8 cellular contexts compared by ENCODE assay signal in genomic region chr17:16215965-16216316, GRCh38. TPM values are rescaled to one million over a fixed set of nuclear protein-coding genes. Genes with fewer than 3 reads are reported as not detected.
DNase-seq lines count a peak whose midpoint lies in the region; ATAC-seq and TF ChIP-seq lines count a peak whose summit lies in the region.

No MANE protein-coding gene starts in this region.

- peak overlapping the region; percentile 48 for H3K9ac ChIP-seq in parathyroid adenoma

- H3K4me3 Mint-ChIP-seq in activated T-helper 1 cell treated with anti-CD3 and anti-CD28 coated beads, Interleukin-12 subunit alpha, Interleukin-12 subunit beta, Interleukin-2, Interleukin-4 antibody, amounts not matched to agents 30 ng/mL and 10 ng/mL and 1 ng/mL, durations not matched to agents 14 hours and 24 hours and 36 hours = peak overlapping the region; percentile 93

- peak; percentile 48 for DNase-seq in Jurkat, Clone E6-1 (ENCODE audit: low read depth, low spot score)
- DNase-seq in activated T-helper 1 cell treated with anti-CD3 and anti-CD28 coated beads, Interleukin-12 subunit alpha, Interleukin-12 subunit beta, Interleukin-2, Interleukin-4 antibody, amounts not matched to agents 30 ng/mL and 10 ng/mL and 1 ng/mL, durations not matched to agents 14 hours and 24 hours and 36 hours (ENCODE audit: low spot score) = no peak
- DNase-seq in cardiac septum (ENCODE audit: low spot score) (peak; percentile 76), SKM-1 (lab: John Stamatoyannopoulos, UW; ENCODE audit: unreplicated experiment) (no peak), T1000 (lab: John Stamatoyannopoulos, UW) (no peak)

- H2AFZ ChIP-seq in parathyroid adenoma = peak overlapping the region; percentile 90

- peaks cover 3% of the 10 kb centered on the region for H3K36me3 Mint-ChIP-seq in activated T-helper 1 cell treated with anti-CD3 and anti-CD28 coated beads, Interleukin-12 subunit alpha, Interleukin-12 subunit beta, Interleukin-2, Interleukin-4 antibody, amounts not matched to agents 30 ng/mL and 10 ng/mL and 1 ng/mL, durations not matched to agents 14 hours and 24 hours and 36 hours (ENCODE audit: low read depth)

- peak overlapping the region; percentile 85 for H3K27ac ChIP-seq in parathyroid adenoma

- intact Hi-C loops in activated T-helper 1 cell treated with anti-CD3 and anti-CD28 coated beads, Interleukin-12 subunit alpha, Interleukin-12 subunit beta, Interleukin-2, Interleukin-4 antibody, amounts not matched to agents 30 ng/mL and 10 ng/mL and 1 ng/mL, durations not matched to agents 14 hours and 24 hours and 36 hours (cut with micrococcal nuclease) = loop anchor here (1.0 to 10.0 kb wide), 7 partner anchors 49 to 321 kb away; partner anchors contain the start of genes CENPV and UBB
- intact Hi-C loops in cardiac septum (cut with DNase I) = loop anchor here (5.0 kb wide), 1 partner anchor 71 kb away; no protein-coding TSS in a partner anchor

- H3K36me3 ChIP-seq in parathyroid adenoma (ENCODE audit: control insufficient read depth, insufficient read depth, low read length) = no peaks in the 10 kb centered on the region

- H3K79me2 ChIP-seq in parathyroid adenoma = peaks cover 40% of the 10 kb centered on the region

- no peaks in the 10 kb centered on the region for H3K27me3 ChIP-seq in parathyroid adenoma (ENCODE audit: control insufficient read depth, insufficient read depth, low read length)

- H3K4me1 Mint-ChIP-seq in activated T-helper 1 cell treated with anti-CD3 and anti-CD28 coated beads, Interleukin-12 subunit alpha, Interleukin-12 subunit beta, Interleukin-2, Interleukin-4 antibody, amounts not matched to agents 30 ng/mL and 10 ng/mL and 1 ng/mL, durations not matched to agents 14 hours and 24 hours and 36 hours (ENCODE audit: low read depth) = peaks cover 27% of the 10 kb centered on the region

- no peaks in the 10 kb centered on the region for H3K9me3 ChIP-seq in parathyroid adenoma (ENCODE audit: control insufficient read depth, low read length)

- H3K4me3 ChIP-seq in Jurkat, Clone E6-1 (ENCODE audit: low read length) = peak overlapping the region; percentile 98
- peak overlapping the region; percentile 90 for H3K4me3 ChIP-seq in parathyroid adenoma (ENCODE audit: low read depth, low read length)

- no peaks in the 10 kb centered on the region for H3K4me1 ChIP-seq in parathyroid adenoma

- H3K27me3 Mint-ChIP-seq in activated T-helper 1 cell treated with anti-CD3 and anti-CD28 coated beads, Interleukin-12 subunit alpha, Interleukin-12 subunit beta, Interleukin-2, Interleukin-4 antibody, amounts not matched to agents 30 ng/mL and 10 ng/mL and 1 ng/mL, durations not matched to agents 14 hours and 24 hours and 36 hours (ENCODE audit: insufficient read depth) = no peaks in the 10 kb centered on the region

- ATAC-seq in GM18511 (IDR thresholded peaks at IDR 0.05; ENCODE audit: unreplicated experiment) = peak; percentile 18
- no peak for ATAC-seq in HG03439 (IDR thresholded peaks at IDR 0.05; ENCODE audit: unreplicated experiment)

- peak overlapping the region; percentile 98 for H3K4me2 ChIP-seq in parathyroid adenoma (ENCODE audit: low read length)

- no peaks in the 10 kb centered on the region for H3K9me3 Mint-ChIP-seq in activated T-helper 1 cell treated with anti-CD3 and anti-CD28 coated beads, Interleukin-12 subunit alpha, Interleukin-12 subunit beta, Interleukin-2, Interleukin-4 antibody, amounts not matched to agents 30 ng/mL and 10 ng/mL and 1 ng/mL, durations not matched to agents 14 hours and 24 hours and 36 hours

- no peak for TF ChIP-seq CTCF in parathyroid adenoma (IDR thresholded peaks at IDR 0.05)

- peak overlapping the region; percentile 77 for H3K27ac Mint-ChIP-seq in activated T-helper 1 cell treated with anti-CD3 and anti-CD28 coated beads, Interleukin-12 subunit alpha, Interleukin-12 subunit beta, Interleukin-2, Interleukin-4 antibody, amounts not matched to agents 30 ng/mL and 10 ng/mL and 1 ng/mL, durations not matched to agents 14 hours and 24 hours and 36 hours

RNA-seq across cellular contexts. Expression of gene NCOR1, which starts 0.6 kb away (rescaled TPM):
- polyA plus RNA-seq in Jurkat, Clone E6-1 (2012; ENCODE audit: insufficient read depth, insufficient read length) = 75.3 TPM
- 123 and 131 TPM in 2 replicates for total RNA-seq in activated T-helper 1 cell treated with anti-CD3 and anti-CD28 coated beads, Interleukin-12 subunit alpha, Interleukin-12 subunit beta, Interleukin-2, Interleukin-4 antibody, amounts not matched to agents 30 ng/mL and 10 ng/mL and 1 ng/mL, durations not matched to agents 14 hours and 24 hours and 36 hours
- total RNA-seq in cardiac septum = 78.1 TPM

RNA-seq across cellular contexts. Expression of gene PIGL, which starts 1.1 kb away (rescaled TPM):
- 27.9 TPM for polyA plus RNA-seq in Jurkat, Clone E6-1 (2012; ENCODE audit: insufficient read depth, insufficient read length)
- total RNA-seq in activated T-helper 1 cell treated with anti-CD3 and anti-CD28 coated beads, Interleukin-12 subunit alpha, Interleukin-12 subunit beta, Interleukin-2, Interleukin-4 antibody, amounts not matched to agents 30 ng/mL and 10 ng/mL and 1 ng/mL, durations not matched to agents 14 hours and 24 hours and 36 hours = 45.7 and 46.1 TPM in 2 replicates
- total RNA-seq in cardiac septum = 9.9 TPM

Comparison
In these comparisons a context has a peak if more than half of its experiments do, and no peak if none do; other contexts are left out.
1. DNase-seq: peak in Jurkat, Clone E6-1 (single experiment) and cardiac septum (single experiment); none in activated T-helper 1 cell treated with anti-CD3 and anti-CD28 coated beads, Interleukin-12 subunit alpha, Interleukin-12 subunit beta, Interleukin-2, Interleukin-4 antibody, amounts not matched to agents 30 ng/mL and 10 ng/mL and 1 ng/mL, durations not matched to agents 14 hours and 24 hours and 36 hours (single experiment), SKM-1 (single experiment) and T1000 (single experiment).